8 cellular contexts compared by ENCODE assay signal in the genomic region with DNA sequence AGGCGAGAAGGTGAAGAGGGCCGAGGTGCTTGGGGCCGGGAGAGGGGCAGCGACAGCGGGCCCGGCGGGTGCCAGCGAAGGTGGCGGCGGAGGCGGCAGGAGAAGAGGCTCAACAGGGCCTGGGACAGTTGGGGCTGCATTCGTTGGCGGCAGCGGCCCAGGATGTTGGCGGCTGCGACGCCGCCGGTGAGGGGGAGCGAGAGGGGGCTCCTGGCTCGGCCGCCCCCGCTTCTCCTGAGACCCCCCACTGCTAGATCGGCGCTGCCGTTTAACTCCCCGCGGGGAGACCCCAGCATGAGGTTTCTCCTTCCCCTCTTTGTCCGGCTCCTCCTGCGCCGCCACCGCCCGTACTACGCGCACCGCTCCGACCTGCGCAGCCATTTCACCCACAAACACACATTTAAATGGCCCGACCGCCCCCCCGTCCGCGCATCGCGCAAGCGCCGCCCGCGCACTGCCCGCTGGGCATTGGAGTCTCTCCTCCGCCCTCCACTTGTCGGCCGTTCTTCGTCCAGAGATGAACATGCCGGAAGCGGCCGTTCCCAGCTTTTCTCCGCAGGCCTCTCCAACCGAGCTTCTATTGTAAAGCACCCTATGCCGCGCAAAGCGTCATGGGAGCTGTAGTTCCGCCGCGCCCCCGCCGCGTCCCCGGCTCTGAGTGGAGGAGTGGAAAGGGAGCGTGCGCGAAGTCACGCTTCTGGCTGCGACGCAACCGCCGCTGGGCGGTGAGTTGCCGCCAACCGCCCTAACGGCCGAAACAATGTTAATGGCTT. TPM values are rescaled to one million over a fixed set of nuclear protein-coding genes. Genes with fewer than 3 reads are reported as not detected.
DNase-seq lines count a peak whose midpoint lies in the region; ATAC-seq and TF ChIP-seq lines count a peak whose summit lies in the region.

RSBN1 (minus strand) TSS at position 589 of the 773 bp plus-strand sequence; CDS start at position 525, 64 bp downstream.

- no peaks in the 10 kb centered on the region for H3K36me3 ChIP-seq in mucosa of stomach (ENCODE audit: control insufficient read depth, insufficient read depth, low read length)

- peaks cover 52% of the 10 kb centered on the region for H3K36me3 Mint-ChIP-seq in activated T-cell treated with anti-CD3 and anti-CD28 coated beads, Interleukin-2, amount 50 U/mL, for 24 hours (ENCODE audit: low read depth)

- H3K4me1 Mint-ChIP-seq in activated T-cell treated with anti-CD3 and anti-CD28 coated beads, Interleukin-2, amount 50 U/mL, for 24 hours (ENCODE audit: low read depth), result peaks cover 41% of the 10 kb centered on the region

- peak; percentile 89 for ATAC-seq in GM21717 (IDR thresholded peaks at IDR 0.05; ENCODE audit: unreplicated experiment)

- H3K27me3 ChIP-seq in mucosa of stomach (ENCODE audit: control insufficient read depth, insufficient read depth, low read length), result no peaks in the 10 kb centered on the region

- H3K4me3 ChIP-seq in mucosa of stomach (ENCODE audit: low read length), result peak within 1 kb of the TSS; percentile 85

- in situ Hi-C loops in KBM-7 (cut with MboI; ENCODE audit: low pct_unique_long_range_greater_than_20kb, low sequenced_read_pairs), result no loop called here

- TF ChIP-seq POLR2A in erythroblast (IDR thresholded peaks at IDR 0.05; ENCODE audit: low read length), result peak; percentile 96

- H3K27me3 Mint-ChIP-seq in activated T-cell treated with anti-CD3 and anti-CD28 coated beads, Interleukin-2, amount 50 U/mL, for 24 hours, result no peaks in the 10 kb centered on the region

- peak within 1 kb of the TSS; percentile 96 for H3K4me3 Mint-ChIP-seq in activated T-cell treated with anti-CD3 and anti-CD28 coated beads, Interleukin-2, amount 50 U/mL, for 24 hours

- no peaks in the 10 kb centered on the region for H3K9me3 ChIP-seq in mucosa of stomach (ENCODE audit: control insufficient read depth, low read length)

- DNase-seq in DMS53 (lab: John Stamatoyannopoulos, UW) (peak; percentile 100), KBM-7 (peak; percentile 100), erythroblast (lab: John Stamatoyannopoulos, UW) (peak; percentile 99)
- DNase-seq in activated T-cell treated with anti-CD3 and anti-CD28 coated beads, Interleukin-2, amount 50 U/mL, for 24 hours, result peak; percentile 97
- DNase-seq in stimulated activated CD8-positive, alpha-beta memory T cell treated with anti-CD3 and anti-CD28 coated beads, Interleukin-7, amount 100 ng/mL, for 1 hour (ENCODE audit: low read depth in 2 of 2), result peak; percentile 96 to 97

- H3K9ac ChIP-seq in mucosa of stomach (ENCODE audit: low read length), result peak within 1 kb of the TSS; percentile 97

- H3K4me1 ChIP-seq in mucosa of stomach (ENCODE audit: control insufficient read depth, insufficient read depth, low read length), result peaks cover 17% of the 10 kb centered on the region

- no peaks in the 10 kb centered on the region for H3K9me3 Mint-ChIP-seq in activated T-cell treated with anti-CD3 and anti-CD28 coated beads, Interleukin-2, amount 50 U/mL, for 24 hours

- H3K27ac Mint-ChIP-seq in activated T-cell treated with anti-CD3 and anti-CD28 coated beads, Interleukin-2, amount 50 U/mL, for 24 hours, result peak within 1 kb of the TSS; percentile 95

TF ChIP-seq in PFSK-1, 5 proteins besides CTCF, POLR2A, EP300 and RAD21:
- TF ChIP-seq SIN3A (IDR thresholded peaks at IDR 0.05; ENCODE audit: borderline replicate concordance, insufficient read depth, low read length), result peak; percentile 85; the same call in 1 of the 2 replicates
- TF ChIP-seq, protein P1, sequence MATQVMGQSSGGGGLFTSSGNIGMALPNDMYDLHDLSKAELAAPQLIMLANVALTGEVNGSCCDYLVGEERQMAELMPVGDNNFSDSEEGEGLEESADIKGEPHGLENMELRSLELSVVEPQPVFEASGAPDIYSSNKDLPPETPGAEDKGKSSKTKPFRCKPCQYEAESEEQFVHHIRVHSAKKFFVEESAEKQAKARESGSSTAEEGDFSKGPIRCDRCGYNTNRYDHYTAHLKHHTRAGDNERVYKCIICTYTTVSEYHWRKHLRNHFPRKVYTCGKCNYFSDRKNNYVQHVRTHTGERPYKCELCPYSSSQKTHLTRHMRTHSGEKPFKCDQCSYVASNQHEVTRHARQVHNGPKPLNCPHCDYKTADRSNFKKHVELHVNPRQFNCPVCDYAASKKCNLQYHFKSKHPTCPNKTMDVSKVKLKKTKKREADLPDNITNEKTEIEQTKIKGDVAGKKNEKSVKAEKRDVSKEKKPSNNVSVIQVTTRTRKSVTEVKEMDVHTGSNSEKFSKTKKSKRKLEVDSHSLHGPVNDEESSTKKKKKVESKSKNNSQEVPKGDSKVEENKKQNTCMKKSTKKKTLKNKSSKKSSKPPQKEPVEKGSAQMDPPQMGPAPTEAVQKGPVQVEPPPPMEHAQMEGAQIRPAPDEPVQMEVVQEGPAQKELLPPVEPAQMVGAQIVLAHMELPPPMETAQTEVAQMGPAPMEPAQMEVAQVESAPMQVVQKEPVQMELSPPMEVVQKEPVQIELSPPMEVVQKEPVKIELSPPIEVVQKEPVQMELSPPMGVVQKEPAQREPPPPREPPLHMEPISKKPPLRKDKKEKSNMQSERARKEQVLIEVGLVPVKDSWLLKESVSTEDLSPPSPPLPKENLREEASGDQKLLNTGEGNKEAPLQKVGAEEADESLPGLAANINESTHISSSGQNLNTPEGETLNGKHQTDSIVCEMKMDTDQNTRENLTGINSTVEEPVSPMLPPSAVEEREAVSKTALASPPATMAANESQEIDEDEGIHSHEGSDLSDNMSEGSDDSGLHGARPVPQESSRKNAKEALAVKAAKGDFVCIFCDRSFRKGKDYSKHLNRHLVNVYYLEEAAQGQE (IDR thresholded peaks at IDR 0.05; ENCODE audit: insufficient read depth in 1 of 2, low read depth in 2 of 2, low read length in 2 of 2), result no peak
- TF ChIP-seq POLR2AphosphoS5 (IDR thresholded peaks at IDR 0.05; ENCODE audit: low read depth, low read length), result peak; percentile 94
- TF ChIP-seq TAF1 (IDR thresholded peaks at IDR 0.05; ENCODE audit: borderline replicate concordance, insufficient read depth, low read length), result peak; percentile 71
- TF ChIP-seq FOXP2 (optimal IDR thresholded peaks at IDR 0.05; ENCODE audit: borderline replicate concordance, extremely low read depth, extremely low read length, insufficient read depth), result peak; percentile 51

RNA-seq across cellular contexts. Expression of gene RSBN1, which starts in this region (rescaled TPM):
- polyA plus RNA-seq in PFSK-1 (2012; ENCODE audit: insufficient read length, low read depth), result 4.4 TPM

Comparison
In these comparisons a context has a peak if more than half of its experiments do, and no peak if none do; other contexts are left out.
1. Peak in every context shown above with its lines: DNase-seq, ATAC-seq and H3K4me3 ChIP-seq.